ENCODE assay signal across 17 cellular contexts in genomic region chr15:101556273-101556672, GRCh38.
DNase-seq lines count a peak whose midpoint lies in the region; ATAC-seq, FAIRE-seq and TF ChIP-seq lines count a peak whose summit lies in the region.
"Had no signal": no experiment of that assay in that cellular context is flagged by ENCODE, and none has a peak within 500 bp of the region (broad histone marks: within the 10 kb centered on the region; RNA-seq: fewer than 3 reads in every experiment).

No MANE protein-coding gene starts in this region.

- no peaks in the 10 kb centered on the region for H3K9me3 ChIP-seq in HepG2 (ENCODE audit: low read length)
- H3K9me3 ChIP-seq in right lobe of liver = no peaks in the 10 kb centered on the region
- H3K9me3 ChIP-seq in neuronal stem cell (replicated peaks in 1 of 2; ENCODE audit: control insufficient read depth in 2 of 2, insufficient read depth in 1 of 2, low read depth in 1 of 2, low read length in 2 of 2) = peaks cover 0 to 1% of the 10 kb centered on the region in 2 donors

- TF ChIP-seq CTCF in HepG2 (CRISPR knock-in tag; IDR thresholded peaks at IDR 0.05) (no peak), right lobe of liver (IDR thresholded peaks at IDR 0.05) (no peak)

- H3K27me3 ChIP-seq in HepG2 (ENCODE audit: control insufficient read depth in 1 of 2, insufficient read depth in 2 of 2, low read length in 2 of 2) = peaks cover 0 to 1% of the 10 kb centered on the region in 2 experiments; a peak in 1 of 5 replicates
- no peaks in the 10 kb centered on the region for H3K27me3 ChIP-seq in right lobe of liver
- peaks cover 0 to 21% (median 0%) of the 10 kb centered on the region in 3 experiments for H3K27me3 ChIP-seq in neuronal stem cell (ENCODE audit: control insufficient read depth in 3 of 3, insufficient read depth in 3 of 3, low read depth in 1 of 3, low read length in 3 of 3)

- in situ Hi-C loops in HepG2 (cut with HindIII; ENCODE audit: extremely low pct_ligation_motif_present, low pct_unique_long_range_greater_than_20kb) = no loop called here

- DNase-seq in HepG2 (ENCODE audit: low spot score) (no peak), right lobe of liver (no peak), islet precursor cell (peak; percentile 49), neuronal stem cell (ENCODE audit: low spot score) (no peak), superior temporal gyrus (ENCODE audit: extremely low spot score) (no peak), Ammon's horn (ENCODE audit: low spot score) (no peak), NCI-H2081 (lab: John Stamatoyannopoulos, UW) (no peak)
- DNase-seq: 8988T; ACHN; C1 segment of cervical spinal cord; Calu3; CD4-positive, alpha-beta T cell; DMS 273 treated with DMSO at 0.1 percent for 48 hours; GM23248; H7 had no signal

- no peaks in the 10 kb centered on the region for H3K79me2 ChIP-seq in HepG2 (ENCODE audit: insufficient read depth, low read length)

- BruUV-seq in HepG2 (replicated peaks; lab: Mats Ljungman, UMichigan) = no TSS peak

- no peak for TF ChIP-seq EP300 in HepG2 (IDR thresholded peaks at IDR 0.05; ENCODE audit: low read depth in 2 of 2, low read length in 2 of 2)
- TF ChIP-seq EP300 in HepG2 (CRISPR knock-in tag; IDR thresholded peaks at IDR 0.05; ENCODE audit: borderline replicate concordance) = no peak

- no peaks in the 10 kb centered on the region for H3K79me1 ChIP-seq in neuronal stem cell (ENCODE audit: low read depth, low read length)

- peaks cover 0 to 5% of the 10 kb centered on the region in 2 experiments; a peak in 1 of 5 replicates for H3K36me3 ChIP-seq in HepG2 (replicated peaks in 1 of 2; ENCODE audit: control insufficient read depth in 1 of 2, insufficient read depth in 2 of 2, low read length in 2 of 2)
- H3K36me3 ChIP-seq in right lobe of liver = no peaks in the 10 kb centered on the region
- H3K36me3 ChIP-seq in neuronal stem cell (replicated peaks in 1 of 2; ENCODE audit: control insufficient read depth in 2 of 2, insufficient read depth in 2 of 2, low read length in 2 of 2) = no peaks in the 10 kb centered on the region

- H3K4ac ChIP-seq in neuronal stem cell (ENCODE audit: low read length) = no peak overlapping the region

- H2AFZ ChIP-seq in HepG2 (ENCODE audit: low read length) (no peak overlapping the region), neuronal stem cell (ENCODE audit: low read length) (no peak overlapping the region)
- H2AFZ ChIP-seq: GM23248 had no signal

- H3K14ac ChIP-seq in neuronal stem cell (ENCODE audit: low read length) = peak overlapping the region; percentile 49

- H4K20me1 ChIP-seq in HepG2 (ENCODE audit: insufficient read depth, low read length) = no peaks in the 10 kb centered on the region

- H3K9ac ChIP-seq in HepG2 (ENCODE audit: insufficient read depth, low read depth, low read length) (no peak overlapping the region), neuronal stem cell (ENCODE audit: low read depth, low read length, poor library complexity) (no peak overlapping the region)
- H3K9ac ChIP-seq: GM23248 had no signal

- no peak overlapping the region for H2BK5ac ChIP-seq in neuronal stem cell (ENCODE audit: low read length)

- H3K27ac ChIP-seq in HepG2 (ENCODE audit: extremely low read length, insufficient read depth, low read length) (no peak overlapping the region), right lobe of liver (no peak overlapping the region), neuronal stem cell (replicated peaks; ENCODE audit: low read length) (no peak overlapping the region)
- H3K27ac ChIP-seq: GM23248, HL-60 had no signal

- no peak overlapping the region for H2BK120ac ChIP-seq in neuronal stem cell (ENCODE audit: low read depth, low read length)

- TF ChIP-seq RAD21 in HepG2 (CRISPR knock-in tag; IDR thresholded peaks at IDR 0.05) = no peak

- POLR2A ChIA-PET in HepG2 (lab: Yijun Ruan, JAX) = no interaction called here

- no peak overlapping the region for H3K18ac ChIP-seq in neuronal stem cell (ENCODE audit: low read length)

- H2BK12ac ChIP-seq in neuronal stem cell (ENCODE audit: low read length) = no peak overlapping the region

- H3K4me3 ChIP-seq in HepG2 (replicated peaks in 1 of 3; ENCODE audit: insufficient read depth in 1 of 3, low read depth in 2 of 3, low read length in 3 of 3) = no peak overlapping the region
- no peak overlapping the region for H3K4me3 ChIP-seq in right lobe of liver
- no peak overlapping the region for H3K4me3 ChIP-seq in neuronal stem cell (ENCODE audit: low read length in 2 of 2)
- H3K4me3 ChIP-seq: GM23248 had no signal

- ATAC-seq in HepG2 = peak; percentile 41
- no peak for ATAC-seq in right lobe of liver

- H3K23ac ChIP-seq in neuronal stem cell (ENCODE audit: low read depth, low read length, poor library complexity) = peak overlapping the region; percentile 94

- FAIRE-seq in HepG2 (lab: Jason Lieb, UNC) = no peak
- FAIRE-seq: GM18507 had no signal

- peaks cover 31% of the 10 kb centered on the region for H3K4me1 ChIP-seq in HepG2 (ENCODE audit: insufficient read depth, low read length)
- H3K4me1 ChIP-seq in right lobe of liver = peaks cover 0 to 6% (median 0%) of the 10 kb centered on the region in 4 donors
- no peaks in the 10 kb centered on the region for H3K4me1 ChIP-seq in neuronal stem cell (ENCODE audit: control insufficient read depth in 2 of 2, insufficient read depth in 1 of 2, low read depth in 1 of 2, low read length in 2 of 2)

- 61% methylated on average over 12 of the region's 16 CpGs for WGBS in HepG2 (ENCODE audit: low lambda C conversion rate)
- WGBS in right lobe of liver (ENCODE audit: insufficient coverage, low coverage, low lambda C conversion rate, missing lambda C conversion rate) = 100% methylated on average over 2 of the region's 16 CpGs
- WGBS in neuronal stem cell (ENCODE audit: extremely low coverage in 2 of 2, insufficient read length in 2 of 2, insufficient replicate concordance in 1 of 2), 2 donors = no CpG with 5 or more reads among the region's 16 CpGs

- H2BK15ac ChIP-seq in neuronal stem cell (ENCODE audit: low read length) = no peak overlapping the region

- peak overlapping the region; percentile 31 for H2AK5ac ChIP-seq in neuronal stem cell (ENCODE audit: low read depth, low read length)

- intact Hi-C loops in HepG2 (cut with micrococcal nuclease; ENCODE audit: unreplicated experiment) (no loop called here), right lobe of liver (cut with DNase I) (no loop called here)

- no peak overlapping the region for H4K91ac ChIP-seq in neuronal stem cell (ENCODE audit: low read depth, low read length, poor library complexity)

- CTCF ChIA-PET in HepG2 (lab: Yijun Ruan, JAX; ENCODE audit: low intra/inter-chr PET ratio, low total read pairs) = no interaction called here

- H3K4me2 ChIP-seq in HepG2 (ENCODE audit: low read depth, low read length) (peak overlapping the region; percentile 43), neuronal stem cell (ENCODE audit: insufficient read depth, low read length, poor library complexity, severe bottlenecking) (no peak overlapping the region)

- no peak for TF ChIP-seq POLR2A in HepG2 (IDR thresholded peaks at IDR 0.05; ENCODE audit: insufficient read depth in 1 of 2, low read depth in 2 of 2, low read length in 2 of 2)
- no peak for TF ChIP-seq POLR2A in right lobe of liver (IDR thresholded peaks at IDR 0.05)

- H4K8ac ChIP-seq in neuronal stem cell (ENCODE audit: low read depth, low read length) = no peak overlapping the region

TF ChIP-seq in HepG2, 621 proteins besides CTCF, POLR2A, EP300 and RAD21:
- TF ChIP-seq ZNF20 (CRISPR knock-in tag; IDR thresholded peaks at IDR 0.05) (no peak), ZNF672 (CRISPR knock-in tag; IDR thresholded peaks at IDR 0.05) (no peak)
- TF ChIP-seq, protein P1, sequence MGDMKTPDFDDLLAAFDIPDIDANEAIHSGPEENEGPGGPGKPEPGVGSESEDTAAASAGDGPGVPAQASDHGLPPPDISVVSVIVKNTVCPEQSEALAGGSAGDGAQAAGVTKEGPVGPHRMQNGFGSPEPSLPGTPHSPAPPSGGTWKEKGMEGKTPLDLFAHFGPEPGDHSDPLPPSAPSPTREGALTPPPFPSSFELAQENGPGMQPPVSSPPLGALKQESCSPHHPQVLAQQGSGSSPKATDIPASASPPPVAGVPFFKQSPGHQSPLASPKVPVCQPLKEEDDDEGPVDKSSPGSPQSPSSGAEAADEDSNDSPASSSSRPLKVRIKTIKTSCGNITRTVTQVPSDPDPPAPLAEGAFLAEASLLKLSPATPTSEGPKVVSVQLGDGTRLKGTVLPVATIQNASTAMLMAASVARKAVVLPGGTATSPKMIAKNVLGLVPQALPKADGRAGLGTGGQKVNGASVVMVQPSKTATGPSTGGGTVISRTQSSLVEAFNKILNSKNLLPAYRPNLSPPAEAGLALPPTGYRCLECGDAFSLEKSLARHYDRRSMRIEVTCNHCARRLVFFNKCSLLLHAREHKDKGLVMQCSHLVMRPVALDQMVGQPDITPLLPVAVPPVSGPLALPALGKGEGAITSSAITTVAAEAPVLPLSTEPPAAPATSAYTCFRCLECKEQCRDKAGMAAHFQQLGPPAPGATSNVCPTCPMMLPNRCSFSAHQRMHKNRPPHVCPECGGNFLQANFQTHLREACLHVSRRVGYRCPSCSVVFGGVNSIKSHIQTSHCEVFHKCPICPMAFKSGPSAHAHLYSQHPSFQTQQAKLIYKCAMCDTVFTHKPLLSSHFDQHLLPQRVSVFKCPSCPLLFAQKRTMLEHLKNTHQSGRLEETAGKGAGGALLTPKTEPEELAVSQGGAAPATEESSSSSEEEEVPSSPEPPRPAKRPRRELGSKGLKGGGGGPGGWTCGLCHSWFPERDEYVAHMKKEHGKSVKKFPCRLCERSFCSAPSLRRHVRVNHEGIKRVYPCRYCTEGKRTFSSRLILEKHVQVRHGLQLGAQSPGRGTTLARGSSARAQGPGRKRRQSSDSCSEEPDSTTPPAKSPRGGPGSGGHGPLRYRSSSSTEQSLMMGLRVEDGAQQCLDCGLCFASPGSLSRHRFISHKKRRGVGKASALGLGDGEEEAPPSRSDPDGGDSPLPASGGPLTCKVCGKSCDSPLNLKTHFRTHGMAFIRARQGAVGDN (CRISPR knock-in tag; IDR thresholded peaks at IDR 0.05) = 0 out of 2 replicates have a peak, but pooled peaks have one; percentile 1
